In genomic region chr17:55238197-55238930, GRCh38 we compare ENCODE assay signal across 8 cellular contexts. TPM values are rescaled to one million over a fixed set of nuclear protein-coding genes. Genes with fewer than 3 reads are reported as not detected.
DNase-seq lines count a peak whose midpoint lies in the region; ATAC-seq lines count a peak whose summit lies in the region.

No MANE protein-coding gene starts in this region.

- peaks cover 24% of the 10 kb centered on the region for H3K4me1 ChIP-seq in CD4-positive, CD25-positive, alpha-beta regulatory T cell (ENCODE audit: control insufficient read depth, insufficient read depth, low read length, poor library complexity, severe bottlenecking)

- H3K36me3 ChIP-seq in CD4-positive, CD25-positive, alpha-beta regulatory T cell (ENCODE audit: control insufficient read depth, insufficient read depth, low read length) = no peaks in the 10 kb centered on the region

- H3K27ac Mint-ChIP-seq in CD4-positive, CD25-positive, alpha-beta regulatory T cell = peak overlapping the region in 2 of 3 donors; percentile 21 to 45
- peak overlapping the region; percentile 22 to 84 for H3K27ac Mint-ChIP-seq in effector memory CD8-positive, alpha-beta T cell
- H3K27ac Mint-ChIP-seq in memory B cell = no peak overlapping the region

- peak overlapping the region; percentile 83 to 90 (median 88) for H3K4me3 Mint-ChIP-seq in CD4-positive, CD25-positive, alpha-beta regulatory T cell
- H3K4me3 Mint-ChIP-seq in effector memory CD8-positive, alpha-beta T cell = peak overlapping the region; percentile 74
- H3K4me3 Mint-ChIP-seq in memory B cell = peak overlapping the region; percentile 83

- no peaks in the 10 kb centered on the region for H3K36me3 Mint-ChIP-seq in CD4-positive, CD25-positive, alpha-beta regulatory T cell
- peaks cover 6% of the 10 kb centered on the region for H3K36me3 Mint-ChIP-seq in effector memory CD8-positive, alpha-beta T cell (ENCODE audit: insufficient read depth)
- no peaks in the 10 kb centered on the region for H3K36me3 Mint-ChIP-seq in memory B cell

- H3K27me3 ChIP-seq in CD4-positive, CD25-positive, alpha-beta regulatory T cell (ENCODE audit: control insufficient read depth, insufficient read depth, low read length) = peaks cover 5% of the 10 kb centered on the region

- DNase-seq in CD4-positive, CD25-positive, alpha-beta regulatory T cell = peak; percentile 78 to 92 (median 85)
- DNase-seq in NCI-H748 treated with DMSO at 0.1 percent for 48 hours (lab: John Stamatoyannopoulos, UW) = peak; percentile 79
- peak; percentile 53 to 66 (median 55) for DNase-seq in activated CD8-positive, alpha-beta memory T cell treated with anti-CD3 and anti-CD28 coated beads for 48 hours (ENCODE audit: low read depth in 2 of 3, low spot score in 2 of 3)
- DNase-seq in effector memory CD8-positive, alpha-beta T cell = peak; percentile 62 to 84 (median 80)
- DNase-seq in memory B cell (ENCODE audit: low spot score in 2 of 2) = peak; percentile 38 to 53
- DNase-seq in stimulated activated CD8-positive, alpha-beta memory T cell treated with anti-CD3 and anti-CD28 coated beads, Interleukin-12 subunit alpha, Interleukin-12 subunit beta, amount 100 ng/mL, for 1 hour (ENCODE audit: low read depth) = peak; percentile 72

- H3K27me3 Mint-ChIP-seq in CD4-positive, CD25-positive, alpha-beta regulatory T cell = peaks cover 18% of the 10 kb centered on the region
- peaks cover 6 to 13% of the 10 kb centered on the region in 2 donors for H3K27me3 Mint-ChIP-seq in effector memory CD8-positive, alpha-beta T cell
- H3K27me3 Mint-ChIP-seq in memory B cell = peaks cover 13% of the 10 kb centered on the region

- ATAC-seq in CD4-positive, CD25-positive, alpha-beta regulatory T cell (ENCODE audit: low read depth in 2 of 2) = peak; percentile 92 to 93
- peak; percentile 91 for ATAC-seq in GM19438 (IDR thresholded peaks at IDR 0.05; ENCODE audit: low read depth, unreplicated experiment)
- peak; percentile 93 for ATAC-seq in HG03565 (IDR thresholded peaks at IDR 0.05; ENCODE audit: unreplicated experiment)
- peak; percentile 91 for ATAC-seq in effector memory CD8-positive, alpha-beta T cell (replicated peaks)
- peak; percentile 81 for ATAC-seq in memory B cell (ENCODE audit: low read depth)

- H3K4me3 ChIP-seq in CD4-positive, CD25-positive, alpha-beta regulatory T cell (ENCODE audit: low read depth, low read length) = peak overlapping the region; percentile 84

- H3K4me1 Mint-ChIP-seq in CD4-positive, CD25-positive, alpha-beta regulatory T cell = peaks cover 12 to 20% (median 19%) of the 10 kb centered on the region in 4 donors
- H3K4me1 Mint-ChIP-seq in effector memory CD8-positive, alpha-beta T cell (ENCODE audit: low read depth in 2 of 2) = peaks cover 3 to 7% of the 10 kb centered on the region in 2 donors
- H3K4me1 Mint-ChIP-seq in memory B cell = peaks cover 28% of the 10 kb centered on the region

- H3K9me3 Mint-ChIP-seq in CD4-positive, CD25-positive, alpha-beta regulatory T cell = peaks cover 0 to 7% (median 1%) of the 10 kb centered on the region in 7 donors
- no peaks in the 10 kb centered on the region for H3K9me3 Mint-ChIP-seq in effector memory CD8-positive, alpha-beta T cell
- peaks cover 1% of the 10 kb centered on the region for H3K9me3 Mint-ChIP-seq in memory B cell

- no peaks in the 10 kb centered on the region for H3K9me3 ChIP-seq in CD4-positive, CD25-positive, alpha-beta regulatory T cell (ENCODE audit: control insufficient read depth in 2 of 2, low read length in 2 of 2)

- H3K27ac ChIP-seq in CD4-positive, CD25-positive, alpha-beta regulatory T cell (ENCODE audit: insufficient read depth, low read length, poor library complexity, severe bottlenecking) = peak overlapping the region; percentile 73

RNA-seq across cellular contexts. Expression of gene HLF, which starts 26.4 kb away (rescaled TPM):
- 2.1 TPM for total RNA-seq in CD4-positive, CD25-positive, alpha-beta regulatory T cell
- polyA plus RNA-seq in CD4-positive, CD25-positive, alpha-beta regulatory T cell = 1 to 10 TPM in 1 of 4 donors, under 1 TPM in 3; 0.28 to 1.3 (median 0.61) TPM

Comparison
In these comparisons a context has a peak if more than half of its experiments do, and no peak if none do; other contexts are left out.
1. Peak in every context shown above with its lines: DNase-seq, ATAC-seq, H3K4me3 ChIP-seq and H3K27ac ChIP-seq.